Comparison of ENCODE assay signal across 32 cellular contexts in the genomic region with DNA sequence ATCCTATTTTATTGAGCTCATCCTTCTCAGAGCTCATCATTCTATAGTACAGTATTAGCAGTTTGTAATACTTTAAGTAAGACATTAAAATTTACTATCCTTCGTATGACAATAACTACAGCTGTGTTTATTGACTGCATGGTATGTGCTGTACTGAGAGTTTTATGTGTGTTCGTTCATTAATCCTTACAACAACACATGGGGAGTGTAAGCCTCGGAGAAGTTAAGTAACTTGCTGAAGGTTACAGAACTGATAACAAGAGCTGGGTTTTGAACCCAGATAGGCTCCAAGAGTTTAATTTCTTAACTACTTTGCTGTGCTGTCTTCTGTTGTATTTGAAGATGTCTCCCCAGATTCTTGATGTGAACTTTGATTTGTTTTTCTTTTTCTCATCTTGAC. TPM values are rescaled to one million over a fixed set of nuclear protein-coding genes. Genes with fewer than 3 reads are reported as not detected.
DNase-seq lines count a peak whose midpoint lies in the region; ATAC-seq, FAIRE-seq and TF ChIP-seq lines count a peak whose summit lies in the region.
"Had no signal": no experiment of that assay in that cellular context is flagged by ENCODE, and none has a peak within 500 bp of the region (broad histone marks: within the 10 kb centered on the region; RNA-seq: fewer than 3 reads in every experiment).

No MANE protein-coding gene starts in this region.

- no peaks in the 10 kb centered on the region for H3K27me3 ChIP-seq in small intestine (ENCODE audit: control insufficient read depth in 2 of 2, insufficient read depth in 2 of 2, low read length in 2 of 2)
- no peaks in the 10 kb centered on the region for H3K27me3 ChIP-seq in MG63
- no peaks in the 10 kb centered on the region for H3K27me3 ChIP-seq in upper lobe of right lung
- H3K27me3 ChIP-seq: BE2C, BLaER1 had no signal

- no peak overlapping the region for H3K4me3 Mint-ChIP-seq in type B pancreatic cell
- H3K4me3 Mint-ChIP-seq: CD14-positive monocyte; CD4-positive, alpha-beta memory T cell; CD4-positive, CD25-positive, alpha-beta regulatory T cell; CD8-positive, alpha-beta memory T cell had no signal

- H3K4me3 ChIP-seq in fibroblast of villous mesenchyme (ENCODE audit: low read depth, low read length): no peak overlapping the region
- no peak overlapping the region for H3K4me3 ChIP-seq in small intestine (ENCODE audit: low read depth in 1 of 2, low read length in 2 of 2)
- H3K4me3 ChIP-seq in MG63: no peak overlapping the region
- H3K4me3 ChIP-seq in upper lobe of right lung: no peak overlapping the region
- H3K4me3 ChIP-seq: BLaER1, GM12878 had no signal

- peak; percentile 78 for DNase-seq in fibroblast of villous mesenchyme (ENCODE audit: low read depth)
- peak; percentile 34 for DNase-seq in iris pigment epithelial cell (ENCODE audit: low read depth)
- DNase-seq in small intestine: peak; percentile 31
- no peak for DNase-seq in type B pancreatic cell (ENCODE audit: extremely low spot score, unreplicated experiment)
- no peak for DNase-seq in activated T-cell treated with anti-CD3 and anti-CD28 coated beads for 4 hours
- no peak for DNase-seq in MG63
- DNase-seq in G401 (ENCODE audit: low spot score): no peak
- no peak for DNase-seq in upper lobe of right lung
- DNase-seq: 8988T; ACHN; BE2C; C1 segment of cervical spinal cord; CD4-positive, alpha-beta memory T cell; CD4-positive, CD25-positive, alpha-beta regulatory T cell; CD8-positive, alpha-beta memory T cell; COR-L47; DMS 273 treated with DMSO at 0.1 percent for 48 hours; DMS153; DMS53; DMS79; DND-41; EL; GF-D8 had no signal

- peak overlapping the region; percentile 5 for H3K27ac Mint-ChIP-seq in type B pancreatic cell

- intact Hi-C loops in upper lobe of right lung (cut with DNase I): no loop called here

- H3K9me3 Mint-ChIP-seq in type B pancreatic cell: no peaks in the 10 kb centered on the region
- H3K9me3 Mint-ChIP-seq: CD14-positive monocyte; CD4-positive, alpha-beta memory T cell; CD4-positive, CD25-positive, alpha-beta regulatory T cell; CD8-positive, alpha-beta memory T cell had no signal

- FAIRE-seq in small intestine (lab: Jason Lieb, UNC): no peak
- FAIRE-seq: A204.1, G401.6, GM12878, GM12892, GM18507 had no signal

- H3K4me1 ChIP-seq in small intestine (ENCODE audit: control insufficient read depth in 2 of 2, insufficient read depth in 1 of 2, low read depth in 1 of 2, low read length in 1 of 2) (peaks cover 3 to 4% of the 10 kb centered on the region in 2 donors), upper lobe of right lung (peaks cover 7% of the 10 kb centered on the region)
- H3K4me1 ChIP-seq: BLaER1 had no signal

- H3K9me3 ChIP-seq in small intestine (ENCODE audit: control insufficient read depth, low read depth): no peaks in the 10 kb centered on the region
- H3K9me3 ChIP-seq in MG63: no peaks in the 10 kb centered on the region
- no peaks in the 10 kb centered on the region for H3K9me3 ChIP-seq in upper lobe of right lung
- H3K9me3 ChIP-seq: BE2C, BLaER1 had no signal

- peaks cover 3% of the 10 kb centered on the region for H3K4me1 Mint-ChIP-seq in type B pancreatic cell (ENCODE audit: unreplicated experiment)

- H3K27me3 Mint-ChIP-seq in type B pancreatic cell: no peaks in the 10 kb centered on the region
- H3K27me3 Mint-ChIP-seq: CD4-positive, alpha-beta memory T cell; CD4-positive, CD25-positive, alpha-beta regulatory T cell; CD8-positive, alpha-beta memory T cell had no signal

- peaks cover 5 to 13% of the 10 kb centered on the region in 2 donors for H3K36me3 ChIP-seq in small intestine (ENCODE audit: control insufficient read depth in 2 of 2, insufficient read depth in 2 of 2, low read length in 2 of 2)
- H3K36me3 ChIP-seq in MG63: peaks cover 56% of the 10 kb centered on the region
- peaks cover 98% of the 10 kb centered on the region for H3K36me3 ChIP-seq in upper lobe of right lung

- no peak overlapping the region for H3K27ac ChIP-seq in small intestine (ENCODE audit: low read depth in 1 of 2, low read length in 1 of 2)
- H3K27ac ChIP-seq in upper lobe of right lung: no peak overlapping the region
- H3K27ac ChIP-seq: BLaER1 had no signal

- in situ Hi-C loops in G401 (cut with HindIII; ENCODE audit: low sequenced_read_pairs): no loop called here

- TF ChIP-seq CTCF in fibroblast of villous mesenchyme (IDR thresholded peaks at IDR 0.05; ENCODE audit: insufficient read depth, low read depth, low read length) (no peak), type B pancreatic cell (conservative IDR thresholded peaks at IDR 0.05) (no peak), upper lobe of right lung (IDR thresholded peaks at IDR 0.05) (no peak)

- H3K36me3 Mint-ChIP-seq in type B pancreatic cell: peaks cover 37% of the 10 kb centered on the region

- ATAC-seq in upper lobe of right lung: no peak
- ATAC-seq: GM12878 had no signal

- 19 to 49% (median 37%) methylated on average over 3 of the region's 3 CpGs for WGBS in small intestine, 3 donors

RNA-seq across cellular contexts. Expression of gene BRPF3, which starts 23.7 kb away (rescaled TPM):
- 19.3 and 22.5 TPM in 2 replicates for total RNA-seq in fibroblast of villous mesenchyme
- polyA plus RNA-seq in small intestine: 10 to 100 TPM; 12.7 to 20.6 (median 18.6) TPM
- 47.7 and 48.4 TPM in 2 replicates for total RNA-seq in type B pancreatic cell (ENCODE audit: low replicate concordance)
- total RNA-seq in MG63 (2014; rRNA removed; shearing (Covaris generic); ENCODE audit: low replicate concordance): 6.9 and 11.7 TPM in 2 replicates
- total RNA-seq in G401 (2014; rRNA removed; shearing (Covaris generic)): 11.8 and 13.9 TPM in 2 replicates
- 37.8 TPM for total RNA-seq in upper lobe of right lung

RNA-seq across cellular contexts. Expression of gene PNPLA1, which starts 49.6 kb away (rescaled TPM):
- total RNA-seq in fibroblast of villous mesenchyme (not detected in 2 replicates), type B pancreatic cell (ENCODE audit: low replicate concordance) (0.12 TPM in 1 of 2 replicates, not detected in the other), upper lobe of right lung (0.35 TPM)
- 1 to 10 TPM in 2 of 3 donors, under 1 TPM in 1; 0.55 to 2.7 (median 1.3) TPM for polyA plus RNA-seq in small intestine
- total RNA-seq in MG63 (2014; rRNA removed; shearing (Covaris generic); ENCODE audit: low replicate concordance): not detected in 2 replicates
- not detected in 2 replicates for total RNA-seq in G401 (2014; rRNA removed; shearing (Covaris generic))
- total RNA-seq: CD8-positive, alpha-beta memory T cell; Daoy; GM12878 had no signal
- polyA plus RNA-seq: AG04450; CD4-positive, alpha-beta memory T cell; CD4-positive, CD25-positive, alpha-beta regulatory T cell; CD8-positive, alpha-beta memory T cell had no signal

Comparison
In these comparisons a context has a peak if more than half of its experiments do, and no peak if none do; other contexts are left out.
1. DNase-seq: peak in fibroblast of villous mesenchyme (single experiment), iris pigment epithelial cell (single experiment) and small intestine (single experiment); none in type B pancreatic cell (single experiment), activated T-cell treated with anti-CD3 and anti-CD28 coated beads for 4 hours (single experiment), MG63 (single experiment), G401 (single experiment) and upper lobe of right lung (single experiment).